ENCODE assay signal across 16 cellular contexts in genomic region chr20:41085606-41086005, GRCh38. TPM values are rescaled to one million over a fixed set of nuclear protein-coding genes. Genes with fewer than 3 reads are reported as not detected.
DNase-seq lines count a peak whose midpoint lies in the region; ATAC-seq lines count a peak whose summit lies in the region.
"Had no signal": no experiment of that assay in that cellular context is flagged by ENCODE, and none has a peak within 500 bp of the region (broad histone marks: within the 10 kb centered on the region; RNA-seq: fewer than 3 reads in every experiment).

No MANE protein-coding gene starts in this region.

- no peaks in the 10 kb centered on the region for H3K27me3 Mint-ChIP-seq in activated T-cell treated with anti-CD3 and anti-CD28 coated beads, Interleukin-2, amount 50 U/mL, for 72 hours (ENCODE audit: low read depth)
- H3K27me3 Mint-ChIP-seq in CD8-positive, alpha-beta memory T cell = no peaks in the 10 kb centered on the region
- no peaks in the 10 kb centered on the region for H3K27me3 Mint-ChIP-seq in activated T-helper 2 cell treated with anti-CD3 and anti-CD28 coated beads, Interferon-gamma antibody, Interleukin-2, Interleukin-4, amounts not matched to agents 10 μg/mL and 5 μg/mL and 100 μg/mL, durations not matched to agents 14 hours and 24 hours and 36 hours (ENCODE audit: low read depth)
- H3K27me3 Mint-ChIP-seq in naive thymus-derived CD4-positive, alpha-beta T cell = no peaks in the 10 kb centered on the region

- peaks cover 5 to 25% of the 10 kb centered on the region in 2 donors for H3K36me3 Mint-ChIP-seq in activated T-cell treated with anti-CD3 and anti-CD28 coated beads, Interleukin-2, amount 50 U/mL, for 72 hours (ENCODE audit: insufficient read depth in 2 of 2)
- H3K36me3 Mint-ChIP-seq in CD8-positive, alpha-beta memory T cell = peaks cover 0 to 84% (median 33%) of the 10 kb centered on the region in 3 donors
- peaks cover 90% of the 10 kb centered on the region for H3K36me3 Mint-ChIP-seq in activated T-helper 2 cell treated with anti-CD3 and anti-CD28 coated beads, Interferon-gamma antibody, Interleukin-2, Interleukin-4, amounts not matched to agents 10 μg/mL and 5 μg/mL and 100 μg/mL, durations not matched to agents 14 hours and 24 hours and 36 hours (ENCODE audit: low read depth)
- peaks cover 9 to 55% (median 24%) of the 10 kb centered on the region in 5 donors for H3K36me3 Mint-ChIP-seq in naive thymus-derived CD4-positive, alpha-beta T cell

- no peak overlapping the region for H3K27ac ChIP-seq in CD8-positive, alpha-beta memory T cell (ENCODE audit: low read depth, low read length)
- H3K27ac ChIP-seq in naive thymus-derived CD4-positive, alpha-beta T cell (ENCODE audit: low read depth, low read length) = no peak overlapping the region
- H3K27ac ChIP-seq: RWPE1, SJSA1 had no signal

- no peak overlapping the region for H3K4me3 ChIP-seq in CD8-positive, alpha-beta memory T cell (ENCODE audit: low read length)
- H3K4me3 ChIP-seq in naive thymus-derived CD4-positive, alpha-beta T cell (ENCODE audit: low read length) = no peak overlapping the region
- H3K4me3 ChIP-seq: HAP-1, SJSA1 had no signal

- no peaks in the 10 kb centered on the region for H3K9me3 Mint-ChIP-seq in activated T-cell treated with anti-CD3 and anti-CD28 coated beads, Interleukin-2, amount 50 U/mL, for 72 hours
- no peaks in the 10 kb centered on the region for H3K9me3 Mint-ChIP-seq in CD8-positive, alpha-beta memory T cell
- H3K9me3 Mint-ChIP-seq in activated T-helper 2 cell treated with anti-CD3 and anti-CD28 coated beads, Interferon-gamma antibody, Interleukin-2, Interleukin-4, amounts not matched to agents 10 μg/mL and 5 μg/mL and 100 μg/mL, durations not matched to agents 14 hours and 24 hours and 36 hours = no peaks in the 10 kb centered on the region
- H3K9me3 Mint-ChIP-seq in naive thymus-derived CD4-positive, alpha-beta T cell = peaks cover 0 to 1% (median 0%) of the 10 kb centered on the region in 11 donors

- POLR2A ChIA-PET in CD8-positive, alpha-beta memory T cell (lab: Charles Lee) = no interaction called here
- POLR2A ChIA-PET in naive thymus-derived CD4-positive, alpha-beta T cell (lab: Charles Lee) = interaction anchor here (0.6 kb wide), 1 partner anchor 23 kb away, joined by 4 read pairs; no protein-coding TSS in a partner anchor

- no peaks in the 10 kb centered on the region for H3K27me3 ChIP-seq in CD8-positive, alpha-beta memory T cell (ENCODE audit: insufficient read depth, low read length, poor library complexity, severe bottlenecking)
- H3K27me3 ChIP-seq in naive thymus-derived CD4-positive, alpha-beta T cell (ENCODE audit: control insufficient read depth in 2 of 2, insufficient read depth in 2 of 2, low read length in 2 of 2) = no peaks in the 10 kb centered on the region
- H3K27me3 ChIP-seq: SJSA1 had no signal

- H3K36me3 ChIP-seq in CD8-positive, alpha-beta memory T cell (ENCODE audit: insufficient read depth, low read length) = peaks cover 16% of the 10 kb centered on the region
- peaks cover 5 to 52% (median 27%) of the 10 kb centered on the region in 3 experiments for H3K36me3 ChIP-seq in naive thymus-derived CD4-positive, alpha-beta T cell (ENCODE audit: control insufficient read depth in 2 of 3, insufficient read depth in 3 of 3, low read length in 3 of 3)

- intact Hi-C loops in activated T-helper 2 cell treated with anti-CD3 and anti-CD28 coated beads, Interferon-gamma antibody, Interleukin-2, Interleukin-4, amounts not matched to agents 10 μg/mL and 5 μg/mL and 100 μg/mL, durations not matched to agents 14 hours and 24 hours and 36 hours (cut with micrococcal nuclease) = no loop called here
- intact Hi-C loops in naive thymus-derived CD4-positive, alpha-beta T cell (cut with micrococcal nuclease) = loop anchor here in 1 of 2 donors (5.0 kb wide), 1 partner anchor 38 kb away; no protein-coding TSS in a partner anchor

- H3K9me3 ChIP-seq in CD8-positive, alpha-beta memory T cell (ENCODE audit: low read length) = no peaks in the 10 kb centered on the region
- no peaks in the 10 kb centered on the region for H3K9me3 ChIP-seq in naive thymus-derived CD4-positive, alpha-beta T cell (ENCODE audit: control insufficient read depth in 2 of 3, low read length in 3 of 3)
- H3K9me3 ChIP-seq: HAP-1, SJSA1 had no signal

- peaks cover 17% of the 10 kb centered on the region for H3K4me1 Mint-ChIP-seq in activated T-cell treated with anti-CD3 and anti-CD28 coated beads, Interleukin-2, amount 50 U/mL, for 72 hours (ENCODE audit: low read depth)
- peaks cover 15 to 30% (median 18%) of the 10 kb centered on the region in 3 donors for H3K4me1 Mint-ChIP-seq in CD8-positive, alpha-beta memory T cell
- H3K4me1 Mint-ChIP-seq in activated T-helper 2 cell treated with anti-CD3 and anti-CD28 coated beads, Interferon-gamma antibody, Interleukin-2, Interleukin-4, amounts not matched to agents 10 μg/mL and 5 μg/mL and 100 μg/mL, durations not matched to agents 14 hours and 24 hours and 36 hours (ENCODE audit: low read depth) = peaks cover 40% of the 10 kb centered on the region
- H3K4me1 Mint-ChIP-seq in naive thymus-derived CD4-positive, alpha-beta T cell = peaks cover 16 to 50% (median 44%) of the 10 kb centered on the region in 7 donors

- no peak overlapping the region for H3K4me3 Mint-ChIP-seq in activated T-cell treated with anti-CD3 and anti-CD28 coated beads, Interleukin-2, amount 50 U/mL, for 72 hours
- no peak overlapping the region for H3K4me3 Mint-ChIP-seq in CD8-positive, alpha-beta memory T cell
- no peak overlapping the region for H3K4me3 Mint-ChIP-seq in activated T-helper 2 cell treated with anti-CD3 and anti-CD28 coated beads, Interferon-gamma antibody, Interleukin-2, Interleukin-4, amounts not matched to agents 10 μg/mL and 5 μg/mL and 100 μg/mL, durations not matched to agents 14 hours and 24 hours and 36 hours (ENCODE audit: low read depth)
- peak overlapping the region in 4 of 10 donors; percentile 18 to 52 (median 36) for H3K4me3 Mint-ChIP-seq in naive thymus-derived CD4-positive, alpha-beta T cell

- peaks cover 8% of the 10 kb centered on the region for H3K4me1 ChIP-seq in CD8-positive, alpha-beta memory T cell (ENCODE audit: insufficient read depth, low read length)
- H3K4me1 ChIP-seq in naive thymus-derived CD4-positive, alpha-beta T cell (ENCODE audit: control insufficient read depth in 2 of 2, insufficient read depth in 2 of 2, low read length in 2 of 2) = peaks cover 0 to 8% of the 10 kb centered on the region in 2 donors
- H3K4me1 ChIP-seq: SJSA1 had no signal

- CTCF ChIA-PET in CD8-positive, alpha-beta memory T cell (lab: Charles Lee) = interaction anchor here (1.3 to 1.6 kb wide), 2 partner anchors 10 to 95 kb away, joined by 3 to 5 read pairs; no protein-coding TSS in a partner anchor
- CTCF ChIA-PET in naive thymus-derived CD4-positive, alpha-beta T cell (lab: Charles Lee) = interaction anchor here (0.7 to 1.0 kb wide), 2 partner anchors 54 to 117 kb away, joined by 4 read pairs; no protein-coding TSS in a partner anchor

- DNase-seq in activated T-cell treated with anti-CD3 and anti-CD28 coated beads, Interleukin-2, amount 50 U/mL, for 72 hours = no peak
- DNase-seq in activated T-cell treated with anti-CD3 and anti-CD28 coated beads, Interleukin-2, amount 50 U/mL, for 48 hours = no peak
- DNase-seq in CD8-positive, alpha-beta memory T cell = no peak
- DNase-seq in activated T-helper 2 cell treated with anti-CD3 and anti-CD28 coated beads, Interferon-gamma antibody, Interleukin-2, Interleukin-4, amounts not matched to agents 10 μg/mL and 5 μg/mL and 100 μg/mL, durations not matched to agents 14 hours and 24 hours and 36 hours (ENCODE audit: low spot score) = no peak
- no peak for DNase-seq in naive thymus-derived CD4-positive, alpha-beta T cell
- DNase-seq in NCI-H2107 treated with DMSO at 0.1 percent for 48 hours (lab: John Stamatoyannopoulos, UW; ENCODE audit: unreplicated experiment) = no peak
- DNase-seq in SIG-M5 treated with dmso at 0.1 percent for 504 hours (lab: John Stamatoyannopoulos, UW; ENCODE audit: unreplicated experiment) = no peak
- DNase-seq: AML-193, NCI-H1436 treated with DMSO at 0.1 percent for 48 hours, NCI-H2081, NCI-H226, NCI-H526 treated with DMSO at 0.1 percent for 48 hours had no signal

- no peak for ATAC-seq in activated T-cell treated with anti-CD3 and anti-CD28 coated beads, Interleukin-2, amount 50 U/mL, for 72 hours (replicated peaks in 1 of 2)
- peak; percentile 18 for ATAC-seq in naive thymus-derived CD4-positive, alpha-beta T cell
- ATAC-seq in GM21529 (IDR thresholded peaks at IDR 0.05; ENCODE audit: unreplicated experiment) = no peak

- peak overlapping the region; percentile 11 for H3K27ac Mint-ChIP-seq in activated T-cell treated with anti-CD3 and anti-CD28 coated beads, Interleukin-2, amount 50 U/mL, for 72 hours
- peak overlapping the region in 5 of 8 donors; percentile 16 to 83 (median 71) for H3K27ac Mint-ChIP-seq in CD8-positive, alpha-beta memory T cell
- peak overlapping the region; percentile 17 for H3K27ac Mint-ChIP-seq in activated T-helper 2 cell treated with anti-CD3 and anti-CD28 coated beads, Interferon-gamma antibody, Interleukin-2, Interleukin-4, amounts not matched to agents 10 μg/mL and 5 μg/mL and 100 μg/mL, durations not matched to agents 14 hours and 24 hours and 36 hours
- peak overlapping the region in 7 of 9 donors; percentile 39 to 76 (median 65) for H3K27ac Mint-ChIP-seq in naive thymus-derived CD4-positive, alpha-beta T cell

RNA-seq across cellular contexts. Expression of gene PLCG1, which starts 51.7 kb away (rescaled TPM):
- 100 to 1,000 TPM; 177 to 221 TPM for total RNA-seq in activated T-cell treated with anti-CD3 and anti-CD28 coated beads, Interleukin-2, amount 50 U/mL, for 72 hours
- total RNA-seq in CD8-positive, alpha-beta memory T cell = 100 to 1,000 TPM; 104 to 108 TPM
- polyA plus RNA-seq in CD8-positive, alpha-beta memory T cell = 73.5 TPM
- 174 and 187 TPM in 2 replicates for total RNA-seq in activated T-helper 2 cell treated with anti-CD3 and anti-CD28 coated beads, Interferon-gamma antibody, Interleukin-2, Interleukin-4, amounts not matched to agents 10 μg/mL and 5 μg/mL and 100 μg/mL, durations not matched to agents 14 hours and 24 hours and 36 hours
- 100 to 1,000 TPM; 343 to 559 (median 418) TPM for total RNA-seq in naive thymus-derived CD4-positive, alpha-beta T cell
- polyA plus RNA-seq in naive thymus-derived CD4-positive, alpha-beta T cell = 100 to 1,000 TPM in 1 of 2 donors, 10 to 100 TPM in 1; 36.9 to 105 TPM

RNA-seq across cellular contexts. Expression of gene TOP1, which starts 57.0 kb away (rescaled TPM):
- 10 to 100 TPM; 78.7 to 86.1 TPM for total RNA-seq in activated T-cell treated with anti-CD3 and anti-CD28 coated beads, Interleukin-2, amount 50 U/mL, for 72 hours
- total RNA-seq in CD8-positive, alpha-beta memory T cell = 100 to 1,000 TPM in 1 of 2 experiments, 10 to 100 TPM in 1; 98.5 to 103 TPM
- 15.0 TPM for polyA plus RNA-seq in CD8-positive, alpha-beta memory T cell
- 116 and 118 TPM in 2 replicates for total RNA-seq in activated T-helper 2 cell treated with anti-CD3 and anti-CD28 coated beads, Interferon-gamma antibody, Interleukin-2, Interleukin-4, amounts not matched to agents 10 μg/mL and 5 μg/mL and 100 μg/mL, durations not matched to agents 14 hours and 24 hours and 36 hours
- 10 to 100 TPM; 32.0 to 82.8 (median 43.4) TPM for total RNA-seq in naive thymus-derived CD4-positive, alpha-beta T cell
- 10 to 100 TPM; 10.2 to 13.6 TPM for polyA plus RNA-seq in naive thymus-derived CD4-positive, alpha-beta T cell

Comparison
In these comparisons a context has a peak if more than half of its experiments do, and no peak if none do; other contexts are left out.
1. H3K27ac Mint-ChIP-seq: peak in every context shown above with its lines; median percentile 71 in CD8-positive, alpha-beta memory T cell; 65 in naive thymus-derived CD4-positive, alpha-beta T cell; 17 in activated T-helper 2 cell treated with anti-CD3 and anti-CD28 coated beads, Interferon-gamma antibody, Interleukin-2, Interleukin-4, amounts not matched to agents 10 μg/mL and 5 μg/mL and 100 μg/mL, durations not matched to agents 14 hours and 24 hours and 36 hours; 11 in activated T-cell treated with anti-CD3 and anti-CD28 coated beads, Interleukin-2, amount 50 U/mL, for 72 hours.